8 cellular contexts compared by ENCODE assay signal in genomic region chr14:102900631-102901571, GRCh38. TPM values are rescaled to one million over a fixed set of nuclear protein-coding genes. Genes with fewer than 3 reads are reported as not detected.
DNase-seq lines count a peak whose midpoint lies in the region; ATAC-seq and TF ChIP-seq lines count a peak whose summit lies in the region.

No MANE protein-coding gene starts in this region.

- H3K36me3 ChIP-seq in SU-DHL-6 (ENCODE audit: low read length) = no peaks in the 10 kb centered on the region

- no peaks in the 10 kb centered on the region for H3K79me2 ChIP-seq in SU-DHL-6 (ENCODE audit: insufficient read depth, low read length)

- H3K4me3 Mint-ChIP-seq in activated CD8-positive, alpha-beta memory T cell treated with anti-CD3 and anti-CD28 coated beads, Interleukin-2, amount 10 ng/mL, durations not matched to agents 7 days and 5 days = no peak overlapping the region
- peak overlapping the region; percentile 55 to 69 for H3K4me3 Mint-ChIP-seq in stimulated activated naive B cell treated with anti-CD40 and anti-IgM and Interleukin-4, amounts not matched to agents 10 μg/mL and 1 μg/mL and 100 μg/mL, for 72 hours

- H3K27ac Mint-ChIP-seq in activated CD8-positive, alpha-beta memory T cell treated with anti-CD3 and anti-CD28 coated beads, Interleukin-2, amount 10 ng/mL, durations not matched to agents 7 days and 5 days = peak overlapping the region; percentile 78
- peak overlapping the region; percentile 96 for H3K27ac Mint-ChIP-seq in stimulated activated naive B cell treated with anti-CD40 and anti-IgM and Interleukin-4, amounts not matched to agents 10 μg/mL and 1 μg/mL and 100 μg/mL, for 72 hours

- peaks cover 25% of the 10 kb centered on the region for H3K36me3 Mint-ChIP-seq in activated CD8-positive, alpha-beta memory T cell treated with anti-CD3 and anti-CD28 coated beads, Interleukin-2, amount 10 ng/mL, durations not matched to agents 7 days and 5 days
- H3K36me3 Mint-ChIP-seq in stimulated activated naive B cell treated with anti-CD40 and anti-IgM and Interleukin-4, amounts not matched to agents 10 μg/mL and 1 μg/mL and 100 μg/mL, for 72 hours = peaks cover 62 to 65% of the 10 kb centered on the region in 2 donors

- no peak overlapping the region for H2AFZ ChIP-seq in SU-DHL-6 (ENCODE audit: low read depth, low read length, severe bottlenecking)

- no peak for DNase-seq in activated CD8-positive, alpha-beta memory T cell treated with anti-CD3 and anti-CD28 coated beads, Interleukin-2, amount 10 ng/mL, durations not matched to agents 7 days and 5 days
- no peak for DNase-seq in activated CD8-positive, alpha-beta memory T cell treated with anti-CD3 and anti-CD28 coated beads, Interleukin-2, amount 50 U/mL, for 4 hours
- no peak for DNase-seq in stimulated activated naive B cell treated with anti-CD40 and anti-IgM and Interleukin-4, amounts not matched to agents 10 μg/mL and 1 μg/mL and 100 μg/mL, for 72 hours
- DNase-seq in NCI-H146 (lab: John Stamatoyannopoulos, UW) (no peak), NCI-H2196 treated with DMSO at 0.1 percent for 48 hours (lab: John Stamatoyannopoulos, UW; ENCODE audit: unreplicated experiment) (no peak), HT-29 (ENCODE audit: low spot score) (no peak)

- peaks cover 17% of the 10 kb centered on the region for H3K4me1 Mint-ChIP-seq in activated CD8-positive, alpha-beta memory T cell treated with anti-CD3 and anti-CD28 coated beads, Interleukin-2, amount 10 ng/mL, durations not matched to agents 7 days and 5 days
- H3K4me1 Mint-ChIP-seq in stimulated activated naive B cell treated with anti-CD40 and anti-IgM and Interleukin-4, amounts not matched to agents 10 μg/mL and 1 μg/mL and 100 μg/mL, for 72 hours = peaks cover 49 to 74% of the 10 kb centered on the region in 2 donors

- H3K4me2 ChIP-seq in SU-DHL-6 (ENCODE audit: low read depth, low read length, poor library complexity, severe bottlenecking) = peak overlapping the region; percentile 44

- H3K9me3 Mint-ChIP-seq in activated CD8-positive, alpha-beta memory T cell treated with anti-CD3 and anti-CD28 coated beads, Interleukin-2, amount 10 ng/mL, durations not matched to agents 7 days and 5 days (ENCODE audit: low read depth) = no peaks in the 10 kb centered on the region
- no peaks in the 10 kb centered on the region for H3K9me3 Mint-ChIP-seq in stimulated activated naive B cell treated with anti-CD40 and anti-IgM and Interleukin-4, amounts not matched to agents 10 μg/mL and 1 μg/mL and 100 μg/mL, for 72 hours

- H3K27me3 ChIP-seq in SU-DHL-6 (ENCODE audit: low read length) = no peaks in the 10 kb centered on the region

- peak overlapping the region; percentile 38; the same call in 1 of the 2 replicates for H3K27ac ChIP-seq in SU-DHL-6 (ENCODE audit: low read depth, low read length)

- H3K27me3 Mint-ChIP-seq in activated CD8-positive, alpha-beta memory T cell treated with anti-CD3 and anti-CD28 coated beads, Interleukin-2, amount 10 ng/mL, durations not matched to agents 7 days and 5 days = no peaks in the 10 kb centered on the region
- H3K27me3 Mint-ChIP-seq in stimulated activated naive B cell treated with anti-CD40 and anti-IgM and Interleukin-4, amounts not matched to agents 10 μg/mL and 1 μg/mL and 100 μg/mL, for 72 hours = no peaks in the 10 kb centered on the region

- H3K9me3 ChIP-seq in SU-DHL-6 (ENCODE audit: insufficient read depth, low read length) = no peaks in the 10 kb centered on the region

- H3K9ac ChIP-seq in SU-DHL-6 (ENCODE audit: low read length) = no peak overlapping the region

- no peak overlapping the region for H3K4me3 ChIP-seq in SU-DHL-6 (ENCODE audit: insufficient read depth, low read length, poor library complexity, severe bottlenecking)

- TF ChIP-seq CTCF in SU-DHL-6 (IDR thresholded peaks at IDR 0.05; ENCODE audit: insufficient read depth, low read length, poor library complexity, severe bottlenecking) = no peak

- no peaks in the 10 kb centered on the region for H4K20me1 ChIP-seq in SU-DHL-6 (ENCODE audit: low read depth, low read length)

- peaks cover 8% of the 10 kb centered on the region for H3F3A ChIP-seq in SU-DHL-6 (ENCODE audit: insufficient read depth)

- peak; percentile 58 for ATAC-seq in activated CD8-positive, alpha-beta memory T cell treated with anti-CD3 and anti-CD28 coated beads, Interleukin-2, amount 10 ng/mL, durations not matched to agents 7 days and 5 days
- peak; percentile 44 for ATAC-seq in HG02623 (IDR thresholded peaks at IDR 0.05; ENCODE audit: unreplicated experiment)
- peak; percentile 60 to 62 for ATAC-seq in stimulated activated naive B cell treated with anti-CD40 and anti-IgM and Interleukin-4, amounts not matched to agents 10 μg/mL and 1 μg/mL and 100 μg/mL, for 72 hours (replicated peaks)

- H3K9me2 ChIP-seq in SU-DHL-6 (replicated peaks; ENCODE audit: insufficient read depth, low read length) = no peaks in the 10 kb centered on the region

- CTCF ChIA-PET in activated CD8-positive, alpha-beta memory T cell treated with anti-CD3 and anti-CD28 coated beads, Interleukin-2, amount 10 ng/mL, durations not matched to agents 7 days and 5 days (lab: Charles Lee) = interaction anchor here (1.3 to 1.6 kb wide), 3 partner anchors 17 to 174 kb away, joined by 3 to 4 read pairs (median 3); no protein-coding TSS in a partner anchor

RNA-seq across cellular contexts. Expression of gene AMN, which starts 21.6 kb away (rescaled TPM):
- total RNA-seq in activated CD8-positive, alpha-beta memory T cell treated with anti-CD3 and anti-CD28 coated beads, Interleukin-2, amount 10 ng/mL, durations not matched to agents 7 days and 5 days = under 1 TPM; 0.35 to 0.53 TPM
- 2.5 and 9.2 TPM in 2 replicates for total RNA-seq in HT-29 (2014; rRNA removed; shearing (Covaris generic))
